1 cellular context compared by ENCODE assay signal in the genomic region with DNA sequence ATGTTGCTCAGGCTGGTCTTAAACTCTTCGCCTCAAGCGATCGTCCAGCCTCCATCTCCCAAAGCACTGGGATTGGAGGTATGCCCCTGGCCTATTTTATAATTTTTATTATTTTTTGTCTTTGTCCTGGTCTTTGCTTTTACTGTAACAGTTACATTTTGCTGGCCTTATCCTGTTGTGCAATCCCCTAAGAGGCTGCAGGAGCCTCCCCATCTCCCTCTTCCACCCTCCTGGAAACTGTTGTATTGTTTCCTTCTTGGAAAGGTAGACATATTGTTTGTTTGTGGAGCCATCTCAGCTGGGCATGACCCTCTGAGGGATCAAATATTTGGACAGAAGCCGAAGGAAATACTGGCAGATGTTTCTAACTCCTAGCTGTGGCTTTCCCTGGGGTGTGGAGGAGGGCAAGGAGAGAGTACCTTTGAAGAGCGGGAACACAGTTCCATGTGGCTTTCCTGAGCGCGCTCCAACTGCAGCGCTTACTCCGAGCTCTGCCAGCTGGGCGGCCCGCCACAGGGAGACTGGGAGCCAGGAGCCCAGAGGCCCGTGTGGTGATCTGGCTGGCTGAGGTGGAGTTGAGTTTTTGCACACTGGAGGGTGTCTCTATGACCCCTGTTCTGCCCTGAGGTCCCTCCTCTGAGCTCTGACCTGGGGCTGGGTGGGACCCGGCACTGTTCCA.
TF ChIP-seq lines count a peak whose summit lies in the region.

No MANE protein-coding gene starts in this region.

TF ChIP-seq in WTC11, 78 proteins besides CTCF, POLR2A, EP300 and RAD21 (continued from another document):
- TF ChIP-seq ATF1 (CRISPR knock-in tag; IDR thresholded peaks at IDR 0.05) (no peak), TEAD1 (CRISPR knock-in tag; IDR thresholded peaks at IDR 0.05) (no peak), JUN (CRISPR knock-in tag; IDR thresholded peaks at IDR 0.05) (no peak), MYBL2 (CRISPR knock-in tag; IDR thresholded peaks at IDR 0.05) (no peak), RORB (CRISPR knock-in tag; IDR thresholded peaks at IDR 0.05) (no peak), JAZF1 (CRISPR knock-in tag; IDR thresholded peaks at IDR 0.05) (no peak), IRF2 (CRISPR knock-in tag; IDR thresholded peaks at IDR 0.05; ENCODE audit: borderline replicate concordance, low read depth) (no peak), RELA (CRISPR knock-in tag; IDR thresholded peaks at IDR 0.05; ENCODE audit: borderline replicate concordance) (no peak), ZNF263 (CRISPR knock-in tag; IDR thresholded peaks at IDR 0.05; ENCODE audit: low read depth) (no peak), SOX15 (CRISPR knock-in tag; IDR thresholded peaks at IDR 0.05) (no peak)
